ENCODE assay signal across 8 cellular contexts in the genomic region with DNA sequence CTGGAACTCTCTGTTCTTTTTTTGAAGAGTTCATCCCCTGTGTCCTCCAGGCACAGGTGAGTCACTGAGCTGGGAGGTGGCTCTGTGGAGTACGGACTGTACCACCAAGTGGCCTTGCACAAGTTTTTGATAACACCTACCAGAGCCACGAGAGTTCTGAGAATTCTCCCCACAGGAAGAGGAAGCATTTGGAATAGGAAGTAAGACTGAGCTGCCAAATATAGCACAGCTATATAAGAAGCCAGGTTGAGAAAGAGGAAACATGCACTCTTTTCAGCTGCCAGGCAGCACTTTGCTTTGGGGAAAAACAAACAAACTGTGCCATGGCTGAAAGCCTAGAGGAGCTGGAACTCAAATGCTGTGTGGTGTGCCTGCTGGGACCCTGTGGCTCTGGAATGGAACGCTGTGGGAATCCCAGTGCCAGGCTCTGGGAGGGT.
A peak's percentile ranks its signal among the peaks of the same experiment; 100 is the strongest.
DNase-seq lines count a peak whose midpoint lies in the region; ATAC-seq and TF ChIP-seq lines count a peak whose summit lies in the region.

No MANE protein-coding gene starts in this region.

- peak overlapping the region; percentile 46 for H3K4me3 Mint-ChIP-seq in activated B cell treated with CpG ODN at 0.5 μM for 24 hours

- POLR2A ChIA-PET in activated B cell treated with CpG ODN at 0.5 μM for 24 hours (lab: Charles Lee): interaction anchor here (0.5 to 1.6 kb wide), 3 partner anchors 71 to 150 kb away, joined by 3 to 6 read pairs (median 3); partner anchors contain the start of gene RIPOR2

- peaks cover 78% of the 10 kb centered on the region for H3K4me1 Mint-ChIP-seq in activated B cell treated with CpG ODN at 0.5 μM for 24 hours

- H3K9me3 ChIP-seq in prostate gland (no peaks in the 10 kb centered on the region), SJCRH30 (replicated peaks) (no peaks in the 10 kb centered on the region)

- peaks cover 67% of the 10 kb centered on the region for H3K36me3 Mint-ChIP-seq in activated B cell treated with CpG ODN at 0.5 μM for 24 hours (ENCODE audit: low read depth)

- H3K27ac ChIP-seq in prostate gland: peak overlapping the region; percentile 63 to 68
- no peak overlapping the region for H3K27ac ChIP-seq in SJCRH30

- TF ChIP-seq CTCF in activated B cell treated with CpG ODN at 0.5 μM for 24 hours (IDR thresholded peaks at IDR 0.05) (no peak), fibroblast of the aortic adventitia (IDR thresholded peaks at IDR 0.05; ENCODE audit: insufficient read depth, low read length) (no peak), prostate gland (IDR thresholded peaks at IDR 0.05) (no peak)

- DNase-seq in GF-D8 (lab: John Stamatoyannopoulos, UW) (peak; percentile 93), HPDE6-E6E7 (ENCODE audit: extremely low spot score) (peak; percentile 9), activated B cell treated with CpG ODN at 0.5 μM for 24 hours (no peak), fibroblast of the aortic adventitia (ENCODE audit: low read depth) (peak; percentile 51), prostate gland (ENCODE audit: low spot score) (peak; percentile 79), SK-N-DZ (ENCODE audit: low spot score) (no peak), SJCRH30 (no peak), OCI-M2 (lab: John Stamatoyannopoulos, UW; ENCODE audit: unreplicated experiment) (no peak)

- H3K27me3 Mint-ChIP-seq in activated B cell treated with CpG ODN at 0.5 μM for 24 hours: no peaks in the 10 kb centered on the region

- no peak overlapping the region for H3K4me3 ChIP-seq in fibroblast of the aortic adventitia (ENCODE audit: low read depth, low read length)
- H3K4me3 ChIP-seq in prostate gland: no peak overlapping the region
- H3K4me3 ChIP-seq in SJCRH30: no peak overlapping the region

- H3K36me3 ChIP-seq in prostate gland (no peaks in the 10 kb centered on the region), SJCRH30 (no peaks in the 10 kb centered on the region)

- H3K27me3 ChIP-seq in prostate gland (replicated peaks; ENCODE audit: insufficient read depth): no peaks in the 10 kb centered on the region
- H3K27me3 ChIP-seq in SJCRH30: no peaks in the 10 kb centered on the region

- no peaks in the 10 kb centered on the region for H3K9me3 Mint-ChIP-seq in activated B cell treated with CpG ODN at 0.5 μM for 24 hours

- CTCF ChIA-PET in activated B cell treated with CpG ODN at 0.5 μM for 24 hours (lab: Charles Lee): interaction anchor here (0.9 to 1.2 kb wide), 5 partner anchors 15 to 176 kb away, joined by 3 to 4 read pairs (median 3); no protein-coding TSS in a partner anchor

- H3K4me1 ChIP-seq in prostate gland (replicated peaks): no peaks in the 10 kb centered on the region
- H3K4me1 ChIP-seq in SJCRH30: no peaks in the 10 kb centered on the region

- WGBS in prostate gland: 6% methylated on average over 3 of the region's 3 CpGs

- intact Hi-C loops in activated B cell treated with CpG ODN at 0.5 μM for 24 hours (cut with micrococcal nuclease) (loop anchor here (1.0 to 2.0 kb wide), 2 partner anchors 8 to 14 kb away; no protein-coding TSS in a partner anchor), prostate gland (cut with DNase I) (no loop called here)

- TF ChIP-seq POLR2A in prostate gland (IDR thresholded peaks at IDR 0.05): no peak

- peak; percentile 69 for ATAC-seq in activated B cell treated with CpG ODN at 0.5 μM for 24 hours (ENCODE audit: low read depth)

- peak overlapping the region; percentile 83 for H3K27ac Mint-ChIP-seq in activated B cell treated with CpG ODN at 0.5 μM for 24 hours

Comparison
In these comparisons a context has a peak if more than half of its experiments do, and no peak if none do; other contexts are left out.
1. DNase-seq: peak in GF-D8 (single experiment), HPDE6-E6E7 (single experiment), fibroblast of the aortic adventitia (single experiment) and prostate gland (single experiment); none in activated B cell treated with CpG ODN at 0.5 μM for 24 hours (single experiment), SK-N-DZ (single experiment), SJCRH30 (0 of 2) and OCI-M2 (single experiment).